ENCODE assay signal across 9 cellular contexts in the genomic region with DNA sequence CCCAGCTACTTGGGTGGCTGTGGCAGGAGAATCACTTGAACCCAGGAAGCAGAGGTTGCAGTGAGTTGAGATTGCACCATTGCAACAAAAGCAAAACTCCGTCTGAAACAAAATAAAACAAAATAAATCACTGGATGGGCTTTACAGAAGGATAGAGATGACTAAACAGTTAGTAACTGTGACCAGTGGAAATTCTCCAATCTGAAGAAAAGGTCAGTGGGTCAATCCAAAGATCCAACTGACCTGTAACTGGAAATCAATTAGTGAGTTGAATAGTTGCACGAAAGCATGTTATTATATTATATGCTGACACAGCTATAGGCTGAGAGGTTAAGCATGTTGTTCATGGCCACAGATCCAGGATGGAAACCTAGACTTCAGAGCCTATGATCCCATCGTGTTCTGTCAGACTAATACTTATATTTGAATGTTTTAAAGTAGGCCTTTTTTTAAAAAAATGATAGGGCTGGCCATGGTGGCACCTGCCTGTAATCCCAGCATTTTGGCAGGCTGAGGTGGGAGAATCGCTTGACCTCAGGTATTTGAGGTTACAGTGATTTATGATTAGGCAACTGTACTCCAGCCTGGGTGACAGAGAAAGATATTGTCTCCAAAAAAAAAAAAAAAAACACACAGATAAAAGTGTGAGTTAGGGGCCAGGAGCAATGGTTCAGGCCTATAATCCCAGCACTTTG. TPM values are rescaled to one million over a fixed set of nuclear protein-coding genes. Genes with fewer than 3 reads are reported as not detected.
A peak's percentile ranks its signal among the peaks of the same experiment; 100 is the strongest.
DNase-seq lines count a peak whose midpoint lies in the region; ATAC-seq and TF ChIP-seq lines count a peak whose summit lies in the region.
"Had no signal": no experiment of that assay in that cellular context is flagged by ENCODE, and none has a peak within 500 bp of the region (broad histone marks: within the 10 kb centered on the region; RNA-seq: fewer than 3 reads in every experiment).

No MANE protein-coding gene starts in this region.

- DNase-seq in AG20443 (ENCODE audit: low spot score) (peak; percentile 27), MCF 10A (ENCODE audit: unreplicated experiment) (peak; percentile 42), NCI-H1694 (lab: John Stamatoyannopoulos, UW) (no peak), WERI-Rb-1 (no peak), germinal center (ENCODE audit: low spot score) (no peak)
- no peak for DNase-seq in naive thymus-derived CD4-positive, alpha-beta T cell
- no peak for DNase-seq in effector CD4-positive, alpha-beta T cell

- H3K36me3 ChIP-seq in KMS-11 (ENCODE audit: insufficient read depth): peaks cover 4% of the 10 kb centered on the region; the same call in 1 of the 2 replicates
- peaks cover 12 to 40% (median 15%) of the 10 kb centered on the region in 3 experiments for H3K36me3 ChIP-seq in naive thymus-derived CD4-positive, alpha-beta T cell (ENCODE audit: control insufficient read depth in 2 of 3, insufficient read depth in 3 of 3, low read length in 3 of 3)
- H3K36me3 ChIP-seq in WERI-Rb-1: peaks cover 31% of the 10 kb centered on the region

- H3K27ac ChIP-seq in KMS-11: no peak overlapping the region
- H3K27ac ChIP-seq in naive thymus-derived CD4-positive, alpha-beta T cell (ENCODE audit: low read depth, low read length): no peak overlapping the region
- H3K27ac ChIP-seq in WERI-Rb-1: no peak overlapping the region

- no peaks in the 10 kb centered on the region for H3K9me3 ChIP-seq in naive thymus-derived CD4-positive, alpha-beta T cell (ENCODE audit: control insufficient read depth in 2 of 3, low read length in 3 of 3)
- H3K9me3 ChIP-seq in WERI-Rb-1 (ENCODE audit: severe bottlenecking): no peaks in the 10 kb centered on the region

- ATAC-seq in naive thymus-derived CD4-positive, alpha-beta T cell: no peak

- no peaks in the 10 kb centered on the region for H4K20me1 ChIP-seq in KMS-11 (ENCODE audit: insufficient read depth)

- no peak overlapping the region for H3K4me3 ChIP-seq in KMS-11 (IDR thresholded peaks at IDR 0.05; ENCODE audit: insufficient read depth, low read depth, low read length)
- peak overlapping the region; percentile 80 for H3K4me3 ChIP-seq in naive thymus-derived CD4-positive, alpha-beta T cell (ENCODE audit: low read length)
- H3K4me3 ChIP-seq in WERI-Rb-1 (ENCODE audit: low read depth, low read length): no peak overlapping the region

- no peaks in the 10 kb centered on the region for H3K9me3 Mint-ChIP-seq in MCF 10A (ENCODE audit: unreplicated experiment)
- no peaks in the 10 kb centered on the region for H3K9me3 Mint-ChIP-seq in naive thymus-derived CD4-positive, alpha-beta T cell

- no peak for TF ChIP-seq CTCF in KMS-11 (conservative IDR thresholded peaks at IDR 0.05; ENCODE audit: low read depth, low read length)
- no peak for TF ChIP-seq CTCF in MCF 10A (IDR thresholded peaks at IDR 0.05; ENCODE audit: unreplicated experiment)
- no peak for TF ChIP-seq CTCF in WERI-Rb-1 (IDR thresholded peaks at IDR 0.05; ENCODE audit: low read depth, low read length)

- H3K4me3 Mint-ChIP-seq in MCF 10A (ENCODE audit: unreplicated experiment): peak overlapping the region; percentile 77
- peak overlapping the region; percentile 90 to 97 (median 94) for H3K4me3 Mint-ChIP-seq in naive thymus-derived CD4-positive, alpha-beta T cell

- POLR2A ChIA-PET in MCF 10A (lab: Yijun Ruan, JAX): interaction anchor here (0.9 to 2.7 kb wide), 6 partner anchors 8 to 182 kb away, joined by 3 to 31 read pairs (median 4); a partner anchor contains a TSS
- POLR2A ChIA-PET in naive thymus-derived CD4-positive, alpha-beta T cell (lab: Charles Lee): interaction anchor here (0.9 to 3.6 kb wide), 6 partner anchors 14 to 100 kb away, joined by 3 to 34 read pairs (median 6); a partner anchor contains a TSS

- no peak overlapping the region for H2AFZ ChIP-seq in KMS-11 (ENCODE audit: low read depth)

- no TSS peak for BruUV-seq in MCF 10A (replicated peaks; lab: Mats Ljungman, UMichigan)

- peaks cover 44% of the 10 kb centered on the region for H3K36me3 Mint-ChIP-seq in MCF 10A (ENCODE audit: insufficient read depth, unreplicated experiment)
- peaks cover 0 to 23% (median 6%) of the 10 kb centered on the region in 5 donors for H3K36me3 Mint-ChIP-seq in naive thymus-derived CD4-positive, alpha-beta T cell

- no peaks in the 10 kb centered on the region for H3K27me3 Mint-ChIP-seq in MCF 10A (ENCODE audit: insufficient read depth, unreplicated experiment)
- no peaks in the 10 kb centered on the region for H3K27me3 Mint-ChIP-seq in naive thymus-derived CD4-positive, alpha-beta T cell

- intact Hi-C loops in MCF 10A (cut with micrococcal nuclease): loop anchor here (2.0 to 5.0 kb wide), 3 partner anchors 33 to 273 kb away; no protein-coding TSS in a partner anchor
- intact Hi-C loops in naive thymus-derived CD4-positive, alpha-beta T cell (cut with micrococcal nuclease): loop anchor here (2.0 to 5.0 kb wide), 8 partner anchors 37 to 513 kb away; a partner anchor contains a TSS

- H3K4me1 ChIP-seq in KMS-11 (ENCODE audit: low read depth, poor library complexity, severe bottlenecking): peaks cover 25% of the 10 kb centered on the region
- peaks cover 12 to 21% of the 10 kb centered on the region in 2 donors for H3K4me1 ChIP-seq in naive thymus-derived CD4-positive, alpha-beta T cell (ENCODE audit: control insufficient read depth in 2 of 2, insufficient read depth in 2 of 2, low read length in 2 of 2)

- H3K79me2 ChIP-seq in KMS-11 (ENCODE audit: insufficient read depth, low read depth): peaks cover 9% of the 10 kb centered on the region; the same call in 1 of the 2 replicates

- H3K9ac ChIP-seq in KMS-11: no peak overlapping the region

- CTCF ChIA-PET in MCF 10A (lab: Yijun Ruan, JAX): interaction anchor here (0.6 to 0.8 kb wide), 3 partner anchors 21 to 194 kb away, joined by 3 read pairs; no protein-coding TSS in a partner anchor
- CTCF ChIA-PET in naive thymus-derived CD4-positive, alpha-beta T cell (lab: Charles Lee): interaction anchor here (1.1 kb wide), 2 partner anchors 58 to 99 kb away, joined by 3 read pairs; no protein-coding TSS in a partner anchor

- no peak overlapping the region for H3K27ac Mint-ChIP-seq in MCF 10A (ENCODE audit: low read depth, unreplicated experiment)
- peak overlapping the region in 7 of 9 donors; percentile 49 to 97 (median 93) for H3K27ac Mint-ChIP-seq in naive thymus-derived CD4-positive, alpha-beta T cell

- H3K4me1 Mint-ChIP-seq in MCF 10A (ENCODE audit: insufficient read depth, unreplicated experiment): peaks cover 17% of the 10 kb centered on the region
- H3K4me1 Mint-ChIP-seq in naive thymus-derived CD4-positive, alpha-beta T cell: peaks cover 15 to 61% (median 39%) of the 10 kb centered on the region in 7 donors

- peak overlapping the region; percentile 83; the same call in 1 of the 2 replicates for H3K4me2 ChIP-seq in KMS-11

- H3K27me3 ChIP-seq in KMS-11 (ENCODE audit: insufficient read depth, low read depth) (no peaks in the 10 kb centered on the region), WERI-Rb-1 (ENCODE audit: insufficient read depth, low read depth, severe bottlenecking) (no peaks in the 10 kb centered on the region)
- no peaks in the 10 kb centered on the region for H3K27me3 ChIP-seq in naive thymus-derived CD4-positive, alpha-beta T cell (ENCODE audit: control insufficient read depth in 2 of 2, insufficient read depth in 2 of 2, low read length in 2 of 2)

RNA-seq across cellular contexts. Expression of a gene that starts 1.4 kb away (rescaled TPM):
- total RNA-seq in MCF 10A (2022): 109 and 130 TPM in 2 replicates
- 100 to 1,000 TPM in 4 of 5 experiments, 10 to 100 TPM in 1; 71.9 to 149 (median 114) TPM for total RNA-seq in naive thymus-derived CD4-positive, alpha-beta T cell
- polyA plus RNA-seq in naive thymus-derived CD4-positive, alpha-beta T cell: 100 to 1,000 TPM; 216 to 279 TPM

RNA-seq across cellular contexts. Expression of a gene that starts 17.4 kb away (rescaled TPM):
- total RNA-seq in MCF 10A (2022): 0.61 TPM in 1 of 2 replicates, not detected in the other
- 1 to 10 TPM; 2.3 to 9.8 (median 7.2) TPM for total RNA-seq in naive thymus-derived CD4-positive, alpha-beta T cell
- under 1 TPM; 0.13 to 0.31 TPM for polyA plus RNA-seq in naive thymus-derived CD4-positive, alpha-beta T cell
- total RNA-seq: pulmonary artery endothelial cell had no signal

RNA-seq across cellular contexts. Expression of a gene that starts 19.6 kb away (rescaled TPM):
- 288 and 421 TPM in 2 replicates for total RNA-seq in MCF 10A (2022)
- total RNA-seq in naive thymus-derived CD4-positive, alpha-beta T cell: 100 to 1,000 TPM; 339 to 539 (median 505) TPM
- 10 to 100 TPM; 70.6 to 78.7 TPM for polyA plus RNA-seq in naive thymus-derived CD4-positive, alpha-beta T cell

RNA-seq across cellular contexts. Expression of a gene that starts 41.2 kb away (rescaled TPM):
- 2.5 and 2.6 TPM in 2 replicates for total RNA-seq in MCF 10A (2022)
- not detected for total RNA-seq in naive thymus-derived CD4-positive, alpha-beta T cell
- not detected for polyA plus RNA-seq in naive thymus-derived CD4-positive, alpha-beta T cell
- total RNA-seq: pulmonary artery endothelial cell had no signal

RNA-seq across cellular contexts. Expression of a gene that starts 47.9 kb away (rescaled TPM):
- total RNA-seq in MCF 10A (2022): 3.7 and 4.7 TPM in 2 replicates
- 10 to 100 TPM; 32.8 to 75.9 (median 64.0) TPM for total RNA-seq in naive thymus-derived CD4-positive, alpha-beta T cell
- polyA plus RNA-seq in naive thymus-derived CD4-positive, alpha-beta T cell: 10 to 100 TPM; 35.3 to 36.1 TPM

Comparison
In these comparisons a context has a peak if more than half of its experiments do, and no peak if none do; other contexts are left out.
1. DNase-seq: peak in AG20443 (single experiment) and MCF 10A (single experiment); none in naive thymus-derived CD4-positive, alpha-beta T cell (0 of 9), effector CD4-positive, alpha-beta T cell (single experiment), NCI-H1694 (single experiment), WERI-Rb-1 (single experiment) and germinal center (single experiment).